8 cellular contexts compared by ENCODE assay signal in genomic region chr4:123488916-123489315, GRCh38.
A peak's percentile ranks its signal among the peaks of the same experiment; 100 is the strongest.
DNase-seq lines count a peak whose midpoint lies in the region; ATAC-seq and TF ChIP-seq lines count a peak whose summit lies in the region.

No MANE protein-coding gene starts in this region.

- peaks cover 5% of the 10 kb centered on the region for H3K27me3 Mint-ChIP-seq in T-helper 17 cell

- no peak for TF ChIP-seq POLR2A in right lobe of liver (IDR thresholded peaks at IDR 0.05)

- no peak overlapping the region for H3K4me3 ChIP-seq in right lobe of liver

- ATAC-seq in GM18870 (IDR thresholded peaks at IDR 0.05; ENCODE audit: unreplicated experiment): peak; percentile 90
- ATAC-seq in HG03139 (IDR thresholded peaks at IDR 0.05; ENCODE audit: unreplicated experiment): peak; percentile 63
- peak; percentile 63 for ATAC-seq in T-helper 17 cell
- peak; percentile 34 to 69 (median 60) for ATAC-seq in right lobe of liver
- ATAC-seq in GM21367 (IDR thresholded peaks at IDR 0.05; ENCODE audit: unreplicated experiment): no peak

- H3K4me1 Mint-ChIP-seq in T-helper 17 cell: no peaks in the 10 kb centered on the region

- no peak overlapping the region for H3K27ac Mint-ChIP-seq in T-helper 17 cell

- H3K9me3 ChIP-seq in T-helper 17 cell (ENCODE audit: control insufficient read depth, low read length, poor library complexity, severe bottlenecking): no peaks in the 10 kb centered on the region
- H3K9me3 ChIP-seq in right lobe of liver: no peaks in the 10 kb centered on the region

- H3K4me3 Mint-ChIP-seq in T-helper 17 cell: no peak overlapping the region

- H3K27me3 ChIP-seq in right lobe of liver: no peaks in the 10 kb centered on the region

- H3K36me3 Mint-ChIP-seq in T-helper 17 cell (ENCODE audit: low read depth): no peaks in the 10 kb centered on the region

- intact Hi-C loops in right lobe of liver (cut with DNase I): no loop called here

- H3K4me1 ChIP-seq in right lobe of liver: no peaks in the 10 kb centered on the region

- 61% methylated on average over 5 of the region's 5 CpGs for WGBS in right lobe of liver (ENCODE audit: insufficient coverage, low coverage, low lambda C conversion rate, missing lambda C conversion rate)

- TF ChIP-seq CTCF in right lobe of liver (IDR thresholded peaks at IDR 0.05): no peak

- H3K27ac ChIP-seq in right lobe of liver (no peak overlapping the region), caudate nucleus (ENCODE audit: low read depth, low read length) (no peak overlapping the region)

- no peaks in the 10 kb centered on the region for H3K36me3 ChIP-seq in right lobe of liver

- DNase-seq in T-helper 17 cell: no peak
- no peak for DNase-seq in right lobe of liver
- DNase-seq in occipital lobe (lab: John Stamatoyannopoulos, UW): no peak
- no peak for DNase-seq in cerebellum (ENCODE audit: low spot score)
- no peak for DNase-seq in caudate nucleus (lab: John Stamatoyannopoulos, UW)
